In the genomic region with DNA sequence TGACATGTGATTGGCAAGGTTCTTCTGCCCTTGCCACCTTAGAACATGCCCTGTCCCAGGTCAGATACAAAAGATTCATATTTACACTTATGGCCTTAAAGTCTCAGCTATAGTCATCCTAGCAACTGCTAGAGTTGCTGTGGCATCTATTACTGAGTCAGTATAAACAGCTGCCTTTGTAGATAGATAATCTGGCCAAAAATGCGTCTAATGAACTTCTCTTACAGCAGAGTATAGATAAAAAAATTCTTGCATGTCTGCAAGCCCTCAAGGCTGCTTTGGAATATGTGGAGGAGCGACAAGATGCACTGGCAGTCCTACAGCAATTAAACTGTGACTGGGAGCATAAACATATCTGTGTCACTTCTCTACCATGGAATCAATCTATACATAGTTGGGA, we compare ENCODE assay signal across 24 cellular contexts.
"Had no signal": no experiment of that assay in that cellular context is flagged by ENCODE, and none has a peak within 500 bp of the region (broad histone marks: within the 10 kb centered on the region; RNA-seq: fewer than 3 reads in every experiment).

No MANE protein-coding gene starts in this region.

- H3K36me3 ChIP-seq: adrenal gland, ascending aorta, esophagus squamous epithelium had no signal

- H3K4me3 ChIP-seq: adrenal gland, ascending aorta, esophagus squamous epithelium had no signal

- H3K27ac ChIP-seq: adrenal gland, ascending aorta, epithelial cell of prostate, esophagus squamous epithelium had no signal

- DNase-seq: activated CD4-positive, alpha-beta memory T cell treated with anti-CD3 and anti-CD28 coated beads for 36 hours; activated CD4-positive, alpha-beta T cell treated with anti-CD3 and anti-CD28 coated beads for 36 hours; activated CD4-positive, alpha-beta T cell treated with anti-CD3 and anti-CD28 coated beads, Interleukin-2, amount 10 ng/mL, durations not matched to agents 24 days and 14 days; activated CD4-positive, CD25-positive, alpha-beta regulatory T cell; activated CD4-positive, CD25-positive, alpha-beta regulatory T cell treated with anti-CD3 and anti-CD28 coated beads, Interleukin-2, amount 50 U/mL, for 72 hours; activated CD8-positive, alpha-beta memory T cell treated with anti-CD3 and anti-CD28 coated beads, Interleukin-2, amount 10 ng/mL, durations not matched to agents 7 days and 5 days; activated CD8-positive, alpha-beta memory T cell treated with anti-CD3 and anti-CD28 coated beads, Interleukin-2, amount 50 U/mL, for 4 hours; activated CD8-positive, alpha-beta T cell treated with anti-CD3 and anti-CD28 coated beads, Interleukin-2, amount 10 ng/mL, durations not matched to agents 7 days and 5 days; activated effector memory CD4-positive, alpha-beta T cell treated with anti-CD3 and anti-CD28 coated beads, Interleukin-2, amount 50 U/mL, for 16 hours; activated naive CD4-positive, alpha-beta T cell treated with anti-CD3 and anti-CD28 coated beads for 36 hours; activated naive CD8-positive, alpha-beta T cell treated with anti-CD3 and anti-CD28 coated beads for 36 hours; activated naive CD8-positive, alpha-beta T cell treated with anti-CD3 and anti-CD28 coated beads, Interleukin-2, amount 50 U/mL, for 24 hours; activated T-cell treated with anti-CD3 and anti-CD28 coated beads, Interleukin-2, amount 50 U/mL, for 1 hour; activated T-cell treated with anti-CD3 and anti-CD28 coated beads, Interleukin-2, amount 50 U/mL, for 48 hours; adrenal gland; caudate nucleus; cortex of kidney; dermis blood vessel endothelial cell; effector CD4-positive, alpha-beta T cell; esophagus squamous epithelium; head of caudate nucleus; T-helper 2 cell had no signal

- H3K27me3 ChIP-seq: adrenal gland, ascending aorta, esophagus squamous epithelium had no signal
